ENCODE assay signal across 8 cellular contexts in the genomic region with DNA sequence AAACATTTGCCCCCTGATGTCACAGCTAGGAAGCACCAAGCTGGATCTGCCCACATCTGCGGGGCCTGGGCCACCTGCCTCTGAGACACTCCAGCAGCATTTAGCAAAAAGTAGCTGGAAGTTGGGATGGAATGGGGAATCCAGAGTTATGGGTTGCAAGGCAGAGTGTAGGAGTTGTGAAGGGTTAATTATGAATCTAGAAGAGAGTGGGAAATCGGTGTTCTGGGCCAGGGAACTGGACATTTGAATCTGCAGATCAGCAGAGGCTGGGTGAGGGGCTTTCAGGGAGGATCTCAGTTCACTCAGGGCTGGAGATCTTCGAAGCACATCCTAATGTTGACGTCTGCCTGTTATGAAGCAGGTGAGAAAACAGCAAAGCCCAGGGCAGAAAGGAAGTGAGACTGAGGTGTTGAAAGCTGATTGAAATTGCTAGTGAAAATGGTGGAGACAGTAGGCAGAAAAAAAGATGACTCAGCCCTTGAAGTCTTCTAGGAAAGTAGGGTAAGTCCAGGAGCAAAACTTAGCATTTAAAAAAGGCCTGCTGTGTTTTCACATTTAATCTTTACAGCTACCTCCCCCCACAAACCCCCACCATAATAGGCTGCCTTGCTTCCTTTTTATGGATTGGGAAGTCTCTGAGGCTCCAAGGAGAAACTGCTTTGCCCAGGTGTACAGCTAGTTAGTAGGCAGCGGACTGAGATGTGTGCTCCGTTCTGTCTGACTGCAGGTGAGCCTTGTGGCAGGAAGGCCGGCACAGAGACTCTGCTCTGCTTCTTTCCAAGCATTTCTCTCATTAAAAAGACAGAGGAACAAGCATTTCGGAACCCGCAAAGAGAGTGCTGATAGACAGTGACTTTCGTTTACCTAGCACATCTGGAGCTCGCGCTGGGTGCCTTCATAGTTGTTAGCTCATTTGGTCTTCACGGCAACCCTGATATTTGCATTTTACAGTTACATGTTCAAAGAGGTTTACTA. TPM values are rescaled to one million over a fixed set of nuclear protein-coding genes. Genes with fewer than 3 reads are reported as not detected.
DNase-seq lines count a peak whose midpoint lies in the region; ATAC-seq and TF ChIP-seq lines count a peak whose summit lies in the region.

No MANE protein-coding gene starts in this region.

- ATAC-seq in GM18502 (IDR thresholded peaks at IDR 0.05; ENCODE audit: poor library complexity, unreplicated experiment) (peak; percentile 90), GM21360 (IDR thresholded peaks at IDR 0.05; ENCODE audit: unreplicated experiment) (peak; percentile 81), HG03457 (IDR thresholded peaks at IDR 0.05; ENCODE audit: unreplicated experiment) (peak; percentile 80), left lung (no peak)

- no peaks in the 10 kb centered on the region for H3K27me3 ChIP-seq in left lung

- intact Hi-C loops in head of caudate nucleus (cut with DNase I), result no loop called here
- intact Hi-C loops in left lung (cut with DNase I), result no loop called here

- no peaks in the 10 kb centered on the region for H3K9me3 ChIP-seq in left lung

- H3K27ac ChIP-seq in coronary artery, result no peak overlapping the region
- H3K27ac ChIP-seq in left lung, result no peak overlapping the region

- TF ChIP-seq CTCF in coronary artery (IDR thresholded peaks at IDR 0.05), result no peak
- no peak for TF ChIP-seq CTCF in left lung (IDR thresholded peaks at IDR 0.05)

- H3K36me3 ChIP-seq in left lung, result peaks cover 0 to 7% of the 10 kb centered on the region in 2 donors

- peaks cover 0 to 9% of the 10 kb centered on the region in 2 donors for H3K4me1 ChIP-seq in left lung

- H3K4me3 ChIP-seq in coronary artery (no peak overlapping the region), left lung (no peak overlapping the region)

- peak; percentile 22 for DNase-seq in coronary artery (ENCODE audit: low spot score)
- no peak for DNase-seq in NCI-H187 (lab: John Stamatoyannopoulos, UW)
- DNase-seq in head of caudate nucleus, result no peak
- DNase-seq in left lung, result no peak
- DNase-seq in activated gamma-delta T cell treated with Interleukin-2 at 50 U/mL for 16 hours, result no peak

RNA-seq across cellular contexts. Expression of a gene that starts 7.2 kb away (rescaled TPM):
- 10 to 100 TPM; 14.7 to 16.6 TPM for total RNA-seq in left lung
